Comparison of ENCODE assay signal across 28 cellular contexts in genomic region chr2:150090031-150090430, GRCh38.
"Had no signal": no experiment of that assay in that cellular context is flagged by ENCODE, and none has a peak within 500 bp of the region (broad histone marks: within the 10 kb centered on the region; RNA-seq: fewer than 3 reads in every experiment).

No MANE protein-coding gene starts in this region.

- H3K27ac Mint-ChIP-seq: effector memory CD8-positive, alpha-beta T cell; immature natural killer cell; memory B cell; naive thymus-derived CD4-positive, alpha-beta T cell; nephron; stimulated activated effector memory CD8-positive, alpha-beta T cell treated with anti-CD3 and anti-CD28 coated beads, Interleukin-12 subunit alpha, Interleukin-12 subunit beta, amount 100 ng/mL, for 72 hours had no signal

- H3K4me3 ChIP-seq: esophagus squamous epithelium, lower lobe of right lung, prostate gland, right atrium auricular region, sigmoid colon, testis, tibial artery, upper lobe of left lung had no signal

- FAIRE-seq: endometrium, keratinocyte, urothelium cell line had no signal

- H3K27ac ChIP-seq: esophagus squamous epithelium, lower lobe of right lung, prostate gland, right atrium auricular region, sigmoid colon, testis, tibial artery, upper lobe of left lung had no signal

- ATAC-seq: effector memory CD8-positive, alpha-beta T cell; left ventricle myocardium superior; lower lobe of right lung; naive thymus-derived CD4-positive, alpha-beta T cell; stimulated activated effector memory CD8-positive, alpha-beta T cell treated with anti-CD3 and anti-CD28 coated beads, Interleukin-12 subunit alpha, Interleukin-12 subunit beta, amount 100 ng/mL, for 72 hours had no signal

- H3K4me1 Mint-ChIP-seq: immature natural killer cell; memory B cell; naive thymus-derived CD4-positive, alpha-beta T cell; nephron; stimulated activated effector memory CD8-positive, alpha-beta T cell treated with anti-CD3 and anti-CD28 coated beads, Interleukin-12 subunit alpha, Interleukin-12 subunit beta, amount 100 ng/mL, for 72 hours had no signal

- H3K36me3 Mint-ChIP-seq: immature natural killer cell; memory B cell; naive thymus-derived CD4-positive, alpha-beta T cell; stimulated activated effector memory CD8-positive, alpha-beta T cell treated with anti-CD3 and anti-CD28 coated beads, Interleukin-12 subunit alpha, Interleukin-12 subunit beta, amount 100 ng/mL, for 72 hours had no signal

- H3K27me3 Mint-ChIP-seq: effector memory CD8-positive, alpha-beta T cell; memory B cell had no signal

- H3K4me3 Mint-ChIP-seq: effector memory CD8-positive, alpha-beta T cell; immature natural killer cell; memory B cell; naive thymus-derived CD4-positive, alpha-beta T cell; nephron; stimulated activated effector memory CD8-positive, alpha-beta T cell treated with anti-CD3 and anti-CD28 coated beads, Interleukin-12 subunit alpha, Interleukin-12 subunit beta, amount 100 ng/mL, for 72 hours had no signal

- H3K9me3 ChIP-seq: esophagus squamous epithelium, prostate gland, testis, upper lobe of left lung had no signal

- H3K9me3 Mint-ChIP-seq: stimulated activated effector memory CD8-positive, alpha-beta T cell treated with anti-CD3 and anti-CD28 coated beads, Interleukin-12 subunit alpha, Interleukin-12 subunit beta, amount 100 ng/mL, for 72 hours had no signal

- H3K36me3 ChIP-seq: esophagus squamous epithelium, lower lobe of right lung, prostate gland, right atrium auricular region, sigmoid colon, tibial artery, upper lobe of left lung had no signal

- H3K27me3 ChIP-seq: esophagus squamous epithelium, right atrium auricular region, sigmoid colon, testis, tibial artery, upper lobe of left lung had no signal

- H3K4me1 ChIP-seq: esophagus squamous epithelium, lower lobe of right lung, prostate gland, right atrium auricular region, sigmoid colon, testis, tibial artery, upper lobe of left lung had no signal

- DNase-seq: cortex of kidney; effector memory CD8-positive, alpha-beta T cell; erythroblast; esophagus squamous epithelium; foreskin melanocyte; hypothalamus; immature natural killer cell; left ventricle myocardium superior; lower lobe of right lung; midbrain; naive thymus-derived CD4-positive, alpha-beta T cell; nucleus accumbens; sigmoid colon; stimulated activated CD4-positive, alpha-beta T cell treated with anti-CD3 and anti-CD28 coated beads, Interleukin-2, amount 100 ng/mL, for 24 hours; stimulated activated CD4-positive, alpha-beta T cell treated with anti-CD3 and anti-CD28 coated beads, Interleukin-4, amount 100 ng/mL, for 24 hours; stimulated activated naive CD4-positive, alpha-beta T cell treated with Interleukin-2 at 50 U/mL for 16 hours; substantia nigra; testis; tibial artery; upper lobe of left lung had no signal
